In the genomic region with DNA sequence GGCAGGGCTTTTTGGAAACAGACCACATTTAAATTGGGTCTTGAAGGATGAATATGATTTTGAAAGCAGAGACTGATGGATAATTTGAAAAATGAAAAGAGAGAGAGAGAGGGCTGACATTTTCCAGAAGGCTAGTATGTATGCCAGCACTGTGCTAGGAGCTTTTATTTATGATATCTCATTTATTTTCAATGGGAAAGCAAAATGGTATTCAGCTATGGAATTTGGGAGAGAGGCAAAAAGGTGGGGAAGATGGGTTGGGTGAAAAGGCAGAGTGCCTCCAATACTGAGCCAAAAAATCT, we compare ENCODE assay signal across 19 cellular contexts.
"Had no signal": no experiment of that assay in that cellular context is flagged by ENCODE, and none has a peak within 500 bp of the region (broad histone marks: within the 10 kb centered on the region; RNA-seq: fewer than 3 reads in every experiment).

No MANE protein-coding gene starts in this region.

- H3K9ac ChIP-seq: neural progenitor cell had no signal

- H3K27me3 Mint-ChIP-seq: memory B cell, progenitor cell of endocrine pancreas had no signal

- H3K4me3 Mint-ChIP-seq: memory B cell; natural killer cell treated with Interleukin-12 subunit alpha and Interleukin-12 subunit beta and Interleukin-15 and Interleukin-18, amount 100 ng/mL, for 72 hours; neural progenitor cell had no signal

- H3K27ac Mint-ChIP-seq: memory B cell; natural killer cell treated with Interleukin-12 subunit alpha and Interleukin-12 subunit beta and Interleukin-15 and Interleukin-18, amount 100 ng/mL, for 72 hours; neural progenitor cell; progenitor cell of endocrine pancreas had no signal

- H3K27ac ChIP-seq: neural progenitor cell, pancreas, tibial artery had no signal

- H3K9me3 Mint-ChIP-seq: memory B cell; natural killer cell treated with Interleukin-12 subunit alpha and Interleukin-12 subunit beta and Interleukin-15 and Interleukin-18, amount 100 ng/mL, for 72 hours had no signal

- DNase-seq: cortex of kidney; dorsolateral prefrontal cortex; effector CD8-positive, alpha-beta T cell; foreskin melanocyte; head of caudate nucleus; hippocampal formation; midbrain; nucleus accumbens; pancreas; right cardiac atrium; stimulated activated CD4-positive, alpha-beta T cell treated with anti-CD3 and anti-CD28 coated beads, Interleukin-2, amount 100 ng/mL, for 48 hours; stimulated activated naive CD8-positive, alpha-beta T cell treated with anti-CD3 and anti-CD28 coated beads, Interleukin-15, Interleukin-2, amounts not matched to agents 100 U/mL and 50 U/mL, for 24 hours; tibial artery; upper lobe of left lung had no signal

- H3K4me1 Mint-ChIP-seq: memory B cell had no signal

- H3K9me3 ChIP-seq: pancreas, tibial artery, upper lobe of left lung had no signal

- H2AFZ ChIP-seq: neural progenitor cell had no signal

- H3K4me2 ChIP-seq: neural progenitor cell, smooth muscle cell had no signal

- H3K27me3 ChIP-seq: dorsolateral prefrontal cortex, neural progenitor cell, pancreas, tibial artery, upper lobe of left lung had no signal

- H3K36me3 Mint-ChIP-seq: memory B cell; natural killer cell treated with Interleukin-12 subunit alpha and Interleukin-12 subunit beta and Interleukin-15 and Interleukin-18, amount 100 ng/mL, for 72 hours had no signal

- H3K36me3 ChIP-seq: neural progenitor cell, pancreas, tibial artery, upper lobe of left lung had no signal

- H3K4me3 ChIP-seq: dorsolateral prefrontal cortex, neural progenitor cell, pancreas, smooth muscle cell, tibial artery, upper lobe of left lung had no signal

- ATAC-seq: natural killer cell treated with Interleukin-12 subunit alpha and Interleukin-12 subunit beta and Interleukin-15 and Interleukin-18, amount 100 ng/mL, for 72 hours; pancreas; right cardiac atrium; stimulated activated naive CD8-positive, alpha-beta T cell treated with anti-CD3 and anti-CD28 coated beads, Interleukin-15, Interleukin-2, amounts not matched to agents 100 U/mL and 50 U/mL, for 24 hours had no signal
